ENCODE assay signal across 23 cellular contexts in the genomic region with DNA sequence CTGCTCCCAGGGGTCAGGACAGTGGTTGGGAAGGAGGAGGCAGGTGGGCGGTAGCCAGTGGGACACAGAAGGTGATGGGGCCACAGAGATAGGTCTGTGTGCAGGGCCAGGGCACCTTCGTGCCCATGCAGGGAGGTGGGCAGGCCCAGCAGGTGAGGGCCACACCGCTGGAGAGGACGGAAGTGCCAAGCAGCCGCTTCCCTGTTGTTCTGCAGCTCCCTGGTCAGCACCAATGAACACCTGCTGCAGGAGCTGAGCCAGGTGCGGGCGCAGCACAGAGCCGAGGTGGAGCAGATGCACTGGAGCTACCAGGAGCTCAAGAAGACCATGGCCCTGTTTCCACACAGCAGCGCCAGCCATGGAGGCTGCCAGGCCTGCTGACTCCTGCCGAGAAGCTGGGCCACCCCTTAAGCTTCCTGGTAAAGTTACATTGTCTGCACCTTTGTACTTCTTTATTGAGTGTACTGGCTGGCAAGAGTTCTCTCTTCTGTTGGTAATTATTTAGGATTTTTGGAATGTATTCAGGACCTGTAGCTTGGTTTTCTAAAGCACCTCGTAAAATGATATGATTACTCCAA. TPM values are rescaled to one million over a fixed set of nuclear protein-coding genes. Genes with fewer than 3 reads are reported as not detected.
DNase-seq lines count a peak whose midpoint lies in the region; ATAC-seq and TF ChIP-seq lines count a peak whose summit lies in the region.
"Had no signal": no experiment of that assay in that cellular context is flagged by ENCODE, and none has a peak within 500 bp of the region (broad histone marks: within the 10 kb centered on the region; RNA-seq: fewer than 3 reads in every experiment).

No MANE protein-coding gene starts in this region.

- TF ChIP-seq CTCF in type B pancreatic cell (conservative IDR thresholded peaks at IDR 0.05): no peak

- ATAC-seq in T-helper 17 cell: peak; percentile 16
- ATAC-seq: activated CD4-positive, CD25-positive, alpha-beta regulatory T cell treated with anti-CD3 and anti-CD28 coated beads, Interleukin-2, amount 50 U/mL, for 24 hours; activated T-cell treated with anti-CD3 and anti-CD28 coated beads, Interleukin-2, amount 50 U/mL, for 72 hours; naive thymus-derived CD8-positive, alpha-beta T cell had no signal

- no peaks in the 10 kb centered on the region for H3K9me3 Mint-ChIP-seq in type B pancreatic cell
- H3K9me3 Mint-ChIP-seq: activated T-cell treated with anti-CD3 and anti-CD28 coated beads, Interleukin-2, amount 50 U/mL, for 72 hours; naive thymus-derived CD8-positive, alpha-beta T cell had no signal

- no peaks in the 10 kb centered on the region for H3K27me3 Mint-ChIP-seq in T-helper 17 cell
- H3K27me3 Mint-ChIP-seq in type B pancreatic cell: no peaks in the 10 kb centered on the region
- H3K27me3 Mint-ChIP-seq: naive thymus-derived CD8-positive, alpha-beta T cell had no signal

- H3K36me3 Mint-ChIP-seq in T-helper 17 cell (ENCODE audit: low read depth) (peaks cover 7% of the 10 kb centered on the region), type B pancreatic cell (peaks cover 23% of the 10 kb centered on the region)

- H3K9me3 ChIP-seq in T-helper 17 cell (ENCODE audit: control insufficient read depth, low read length, poor library complexity, severe bottlenecking): no peaks in the 10 kb centered on the region

- intact Hi-C loops in posterior vena cava (cut with DNase I): no loop called here

- H3K4me3 Mint-ChIP-seq in T-helper 17 cell: no peak overlapping the region
- no peak overlapping the region for H3K4me3 Mint-ChIP-seq in type B pancreatic cell
- H3K4me3 Mint-ChIP-seq: activated T-cell treated with anti-CD3 and anti-CD28 coated beads, Interleukin-2, amount 50 U/mL, for 72 hours; naive thymus-derived CD8-positive, alpha-beta T cell had no signal

- no peak overlapping the region for H3K27ac Mint-ChIP-seq in T-helper 17 cell
- H3K27ac Mint-ChIP-seq in type B pancreatic cell: no peak overlapping the region
- H3K27ac Mint-ChIP-seq: activated T-cell treated with anti-CD3 and anti-CD28 coated beads, Interleukin-2, amount 50 U/mL, for 72 hours had no signal

- peaks cover 3% of the 10 kb centered on the region for H3K4me1 Mint-ChIP-seq in T-helper 17 cell
- no peaks in the 10 kb centered on the region for H3K4me1 Mint-ChIP-seq in type B pancreatic cell (ENCODE audit: unreplicated experiment)
- H3K4me1 Mint-ChIP-seq: naive thymus-derived CD8-positive, alpha-beta T cell had no signal

- peak; percentile 28 for DNase-seq in NCI-H1105 treated with DMSO at 0.1 percent for 48 hours (lab: John Stamatoyannopoulos, UW)
- no peak for DNase-seq in NCI-H1105 (lab: John Stamatoyannopoulos, UW)
- peak; percentile 48 for DNase-seq in NCI-H2081 treated with DMSO at 0.1 percent for 48 hours (lab: John Stamatoyannopoulos, UW)
- no peak for DNase-seq in T-helper 17 cell
- peak; percentile 76 for DNase-seq in posterior vena cava (ENCODE audit: low spot score)
- no peak for DNase-seq in type B pancreatic cell (ENCODE audit: extremely low spot score, unreplicated experiment)
- no peak for DNase-seq in Ammon's horn (ENCODE audit: low spot score)
- DNase-seq in LoVo (ENCODE audit: low spot score): no peak
- DNase-seq: activated CD8-positive, alpha-beta memory T cell treated with anti-CD3 and anti-CD28 coated beads for 24 hours; activated naive CD4-positive, alpha-beta T cell treated with anti-CD3 and anti-CD28 coated beads, Interleukin-2, amount 50 U/mL, for 16 hours; activated T-cell treated with anti-CD3 and anti-CD28 coated beads, Interleukin-2, amount 50 U/mL, for 72 hours; AML-193; anterior cingulate cortex; caudate nucleus; GOT3; heart left ventricle; left cardiac atrium; naive thymus-derived CD8-positive, alpha-beta T cell; NCI-H1436 treated with DMSO at 0.1 percent for 48 hours; NCI-H526; T1000; trophoblast cell had no signal

RNA-seq across cellular contexts. Expression of a gene that starts 40.3 kb away (rescaled TPM):
- total RNA-seq in T-helper 17 cell (10 to 100 TPM; 17.3 to 35.4 TPM), posterior vena cava (10 to 100 TPM in 1 of 2 donors, 1 to 10 TPM in 1; 9.8 to 10.8 TPM), type B pancreatic cell (ENCODE audit: low replicate concordance) (3.6 and 5.0 TPM in 2 replicates)

RNA-seq across cellular contexts. Expression of a gene that starts 40.7 kb away (rescaled TPM):
- total RNA-seq in T-helper 17 cell (10 to 100 TPM in 1 of 2 donors, 1 to 10 TPM in 1; 8.5 to 11.4 TPM), posterior vena cava (1 to 10 TPM; 1.9 to 2.4 TPM), type B pancreatic cell (ENCODE audit: low replicate concordance) (14.2 and 27.8 TPM in 2 replicates)

Comparison
In these comparisons a context has a peak if more than half of its experiments do, and no peak if none do; other contexts are left out.
1. DNase-seq: peak in NCI-H1105 treated with DMSO at 0.1 percent for 48 hours (single experiment), NCI-H2081 treated with DMSO at 0.1 percent for 48 hours (single experiment) and posterior vena cava (single experiment); none in NCI-H1105 (single experiment), T-helper 17 cell (0 of 3), type B pancreatic cell (single experiment), Ammon's horn (single experiment) and LoVo (single experiment).